ENCODE assay signal across 14 cellular contexts in genomic region chr10:72038458-72039001, GRCh38. TPM values are rescaled to one million over a fixed set of nuclear protein-coding genes. Genes with fewer than 3 reads are reported as not detected.
DNase-seq lines count a peak whose midpoint lies in the region; ATAC-seq, FAIRE-seq and TF ChIP-seq lines count a peak whose summit lies in the region.
"Had no signal": no experiment of that assay in that cellular context is flagged by ENCODE, and none has a peak within 500 bp of the region (broad histone marks: within the 10 kb centered on the region; RNA-seq: fewer than 3 reads in every experiment).

No MANE protein-coding gene starts in this region.

- no peak overlapping the region for H3K4me3 Mint-ChIP-seq in astrocyte (ENCODE audit: unreplicated experiment)
- H3K4me3 Mint-ChIP-seq: activated CD4-positive, alpha-beta T cell treated with anti-CD3 and anti-CD28 coated beads for 36 hours; nephron had no signal

- 53 to 59% methylated on average over 13 of the region's 13 CpGs for WGBS in tibial nerve, 2 donors

- no peak for TF ChIP-seq POLR2A in HCT116 (IDR thresholded peaks at IDR 0.05; ENCODE audit: borderline replicate concordance, extremely low read depth, insufficient read depth, insufficient read length)
- TF ChIP-seq POLR2A in tibial nerve (IDR thresholded peaks at IDR 0.05): no peak

- peak; percentile 46; the same call in 1 of the 2 replicates for ATAC-seq in HCT116
- ATAC-seq: activated CD4-positive, alpha-beta T cell treated with anti-CD3 and anti-CD28 coated beads for 36 hours had no signal

- peak overlapping the region; percentile 35 for H2AFZ ChIP-seq in HCT116 (ENCODE audit: low read depth, low read length, poor library complexity, severe bottlenecking)
- no peak overlapping the region for H2AFZ ChIP-seq in astrocyte (ENCODE audit: low read depth, low read length)

- intact Hi-C loops in HCT116 (cut with micrococcal nuclease): no loop called here

- FAIRE-seq in astrocyte (lab: Jason Lieb, UNC): no peak

- H3K27ac ChIP-seq in HCT116 (ENCODE audit: low read depth, low read length) (no peak overlapping the region), astrocyte (ENCODE audit: low read depth, low read length) (no peak overlapping the region), substantia nigra (ENCODE audit: low read depth, low read length, poor library complexity, severe bottlenecking) (peak overlapping the region; percentile 21), tibial nerve (peak overlapping the region in 2 of 4 donors; percentile 30 to 36)

- H3K36me3 ChIP-seq in HCT116 (ENCODE audit: control insufficient read depth in 1 of 2, insufficient read depth in 2 of 2, low read length in 2 of 2): no peaks in the 10 kb centered on the region
- no peaks in the 10 kb centered on the region for H3K36me3 ChIP-seq in astrocyte (ENCODE audit: insufficient read depth, low read length)
- no peaks in the 10 kb centered on the region for H3K36me3 ChIP-seq in tibial nerve
- H3K36me3 ChIP-seq: HAP-1 had no signal

- H3K9me3 Mint-ChIP-seq in astrocyte (ENCODE audit: unreplicated experiment): no peaks in the 10 kb centered on the region
- H3K9me3 Mint-ChIP-seq: nephron had no signal

- no peaks in the 10 kb centered on the region for H3K9me2 ChIP-seq in HCT116 (ENCODE audit: insufficient read depth)

- H3K27ac Mint-ChIP-seq in astrocyte (ENCODE audit: unreplicated experiment): peak overlapping the region; percentile 84
- H3K27ac Mint-ChIP-seq: activated CD4-positive, alpha-beta T cell treated with anti-CD3 and anti-CD28 coated beads for 36 hours had no signal

- H3K79me2 ChIP-seq in HCT116 (ENCODE audit: insufficient read depth, low read length) (no peaks in the 10 kb centered on the region), astrocyte (ENCODE audit: insufficient read depth, low read length) (no peaks in the 10 kb centered on the region)

- H3K4me1 Mint-ChIP-seq in astrocyte (ENCODE audit: low read depth, unreplicated experiment): peaks cover 29% of the 10 kb centered on the region
- H3K4me1 Mint-ChIP-seq: activated CD4-positive, alpha-beta T cell treated with anti-CD3 and anti-CD28 coated beads for 36 hours had no signal

- no peak for DNase-seq in HCT116 (ENCODE audit: low read depth, low spot score)
- DNase-seq in astrocyte (ENCODE audit: low read depth): peak; percentile 27
- DNase-seq in islet precursor cell: peak; percentile 87
- DNase-seq in substantia nigra (lab: John Stamatoyannopoulos, UW): no peak
- DNase-seq in tibial nerve (ENCODE audit: low spot score in 2 of 2): no peak
- DNase-seq in activated CD4-positive, alpha-beta T cell treated with anti-CD3 and anti-CD28 coated beads for 4 hours: no peak
- DNase-seq in SHP77 treated with DMSO at 0.1 percent for 48 hours (lab: John Stamatoyannopoulos, UW): no peak
- DNase-seq: activated CD4-positive, alpha-beta T cell treated with anti-CD3 and anti-CD28 coated beads for 36 hours; activated T-cell treated with anti-CD3 and anti-CD28 coated beads, Interleukin-2, amount 50 U/mL, for 48 hours; effector CD4-positive, alpha-beta T cell; glutamatergic neuron; NCI-H1092 had no signal

- H3K4me2 ChIP-seq in HCT116 (ENCODE audit: low read length) (peak overlapping the region; percentile 23), astrocyte (ENCODE audit: low read length) (no peak overlapping the region)

- POLR2A ChIA-PET in HCT116 (lab: Charles Lee): no interaction called here

- no peaks in the 10 kb centered on the region for H3K27me3 ChIP-seq in HCT116 (ENCODE audit: insufficient read depth, low read length)
- no peaks in the 10 kb centered on the region for H3K27me3 ChIP-seq in astrocyte (ENCODE audit: insufficient read depth, low read length)
- no peaks in the 10 kb centered on the region for H3K27me3 ChIP-seq in tibial nerve

- H3K4me3 ChIP-seq in HCT116 (replicated peaks in 1 of 2; ENCODE audit: low read depth in 1 of 2, low read length in 2 of 2) (no peak overlapping the region), astrocyte (ENCODE audit: insufficient read depth, low read depth, low read length) (no peak overlapping the region), tibial nerve (no peak overlapping the region)
- H3K4me3 ChIP-seq: HAP-1 had no signal

- H3K27me3 Mint-ChIP-seq in astrocyte (ENCODE audit: low read depth, unreplicated experiment): no peaks in the 10 kb centered on the region
- H3K27me3 Mint-ChIP-seq: activated CD4-positive, alpha-beta T cell treated with anti-CD3 and anti-CD28 coated beads for 36 hours had no signal

- TF ChIP-seq CTCF in HCT116 (IDR thresholded peaks at IDR 0.05 in 2 of 3, conservative IDR thresholded peaks at IDR 0.05 in 1 of 3; ENCODE audit: borderline replicate concordance in 1 of 3, insufficient read depth in 1 of 3, low read depth in 2 of 3, low read length in 2 of 3) (no peak), astrocyte (IDR thresholded peaks at IDR 0.05; ENCODE audit: insufficient read depth, low read depth, low read length) (no peak), tibial nerve (IDR thresholded peaks at IDR 0.05) (no peak)

- BruUV-seq in HCT116 (replicated peaks; lab: Mats Ljungman, UMichigan): no TSS peak

- H3K4me1 ChIP-seq in HCT116 (ENCODE audit: control insufficient read depth in 1 of 2, insufficient read depth in 2 of 2, low read length in 2 of 2) (peaks cover 0 to 13% of the 10 kb centered on the region in 2 experiments; a peak in 2 of 4 replicates), astrocyte (ENCODE audit: insufficient read depth, low read length) (peaks cover 2% of the 10 kb centered on the region), tibial nerve (peaks cover 0 to 25% (median 0%) of the 10 kb centered on the region in 4 donors)
- H3K4me1 ChIP-seq: HAP-1 had no signal

- no peak overlapping the region for H3K9ac ChIP-seq in HCT116 (ENCODE audit: low read length)
- no peak overlapping the region for H3K9ac ChIP-seq in astrocyte (ENCODE audit: low read length)

- RAD21 ChIA-PET in HCT116 (lab: Charles Lee; ENCODE audit: low non-redundant PET in 1 of 2, low total read pairs in 2 of 2, uncharacterized antibody in 2 of 2, unreplicated experiment in 2 of 2): no interaction called here

- H4K20me1 ChIP-seq in HCT116 (ENCODE audit: insufficient read depth) (no peaks in the 10 kb centered on the region), astrocyte (ENCODE audit: insufficient read depth, low read length) (no peaks in the 10 kb centered on the region)

- H3K9me3 ChIP-seq in HCT116 (ENCODE audit: control insufficient read depth in 1 of 2, insufficient read depth in 1 of 2, low read depth in 1 of 2, low read length in 2 of 2): no peaks in the 10 kb centered on the region
- no peaks in the 10 kb centered on the region for H3K9me3 ChIP-seq in astrocyte (ENCODE audit: insufficient read depth, low read depth, low read length)
- H3K9me3 ChIP-seq in tibial nerve: no peaks in the 10 kb centered on the region
- H3K9me3 ChIP-seq: HAP-1 had no signal

- TF ChIP-seq EP300 in tibial nerve (IDR thresholded peaks at IDR 0.05): no peak

- CTCF ChIA-PET in HCT116 (lab: Charles Lee): interaction anchor here (0.6 to 3.6 kb wide), 2 partner anchors 10 to 142 kb away, joined by 3 to 22 read pairs; no protein-coding TSS in a partner anchor

- TF ChIP-seq RAD21 in HCT116 (IDR thresholded peaks at IDR 0.05; ENCODE audit: low read depth): no peak

- no peaks in the 10 kb centered on the region for H3K36me3 Mint-ChIP-seq in astrocyte (ENCODE audit: low read depth, unreplicated experiment)

TF ChIP-seq in HCT116, 20 proteins besides CTCF, POLR2A, EP300 and RAD21 (continues in another document):
- no peak for TF ChIP-seq SRF (IDR thresholded peaks at IDR 0.05; ENCODE audit: low read depth)
- no peak for TF ChIP-seq MAX (IDR thresholded peaks at IDR 0.05)
- no peak for TF ChIP-seq JUND (IDR thresholded peaks at IDR 0.05)
- TF ChIP-seq ELF1 (IDR thresholded peaks at IDR 0.05; ENCODE audit: borderline replicate concordance, low read depth): no peak
- no peak for TF ChIP-seq EZH2phosphoT487 (IDR thresholded peaks at IDR 0.05; ENCODE audit: borderline replicate concordance)
- TF ChIP-seq CBX3 (IDR thresholded peaks at IDR 0.05; ENCODE audit: low read depth): no peak
- no peak for TF ChIP-seq POLR2AphosphoS5 (IDR thresholded peaks at IDR 0.05; ENCODE audit: low read depth, low read length)
- no peak; the same call in 1 of the 2 replicates for TF ChIP-seq EGR1 (IDR thresholded peaks at IDR 0.05; ENCODE audit: low read depth)
- TF ChIP-seq ATF3 (IDR thresholded peaks at IDR 0.05): no peak
- TF ChIP-seq SIN3A (IDR thresholded peaks at IDR 0.05; ENCODE audit: low read depth): no peak
- TF ChIP-seq, protein P1, sequence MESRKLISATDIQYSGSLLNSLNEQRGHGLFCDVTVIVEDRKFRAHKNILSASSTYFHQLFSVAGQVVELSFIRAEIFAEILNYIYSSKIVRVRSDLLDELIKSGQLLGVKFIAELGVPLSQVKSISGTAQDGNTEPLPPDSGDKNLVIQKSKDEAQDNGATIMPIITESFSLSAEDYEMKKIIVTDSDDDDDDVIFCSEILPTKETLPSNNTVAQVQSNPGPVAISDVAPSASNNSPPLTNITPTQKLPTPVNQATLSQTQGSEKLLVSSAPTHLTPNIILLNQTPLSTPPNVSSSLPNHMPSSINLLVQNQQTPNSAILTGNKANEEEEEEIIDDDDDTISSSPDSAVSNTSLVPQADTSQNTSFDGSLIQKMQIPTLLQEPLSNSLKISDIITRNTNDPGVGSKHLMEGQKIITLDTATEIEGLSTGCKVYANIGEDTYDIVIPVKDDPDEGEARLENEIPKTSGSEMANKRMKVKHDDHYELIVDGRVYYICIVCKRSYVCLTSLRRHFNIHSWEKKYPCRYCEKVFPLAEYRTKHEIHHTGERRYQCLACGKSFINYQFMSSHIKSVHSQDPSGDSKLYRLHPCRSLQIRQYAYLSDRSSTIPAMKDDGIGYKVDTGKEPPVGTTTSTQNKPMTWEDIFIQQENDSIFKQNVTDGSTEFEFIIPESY (IDR thresholded peaks at IDR 0.05; ENCODE audit: extremely low read depth, insufficient replicate concordance, low read length): no peak
- no peak for TF ChIP-seq CEBPB (IDR thresholded peaks at IDR 0.05; ENCODE audit: low read depth)
- no peak for TF ChIP-seq ZNF274 (IDR thresholded peaks at IDR 0.05; ENCODE audit: low read depth, low read length)
- no peak for TF ChIP-seq ZFX (IDR thresholded peaks at IDR 0.05)
- no peak for TF ChIP-seq YY1 (IDR thresholded peaks at IDR 0.05; ENCODE audit: extremely low read depth, insufficient replicate concordance, low read depth, low read length)

RNA-seq across cellular contexts. Expression of gene SPOCK2, which starts 49.8 kb away (rescaled TPM):
- total RNA-seq in HCT116 (2021; ENCODE audit: unreplicated experiment) (1.1 TPM), astrocyte (0.89 and 1.4 TPM in 2 replicates), tibial nerve (1 to 10 TPM; 2.1 to 9.9 (median 5.0) TPM)
- polyA plus RNA-seq in HCT116 (2012): 0.25 and 0.57 TPM in 2 replicates

Comparison
In these comparisons a context has a peak if more than half of its experiments do, and no peak if none do; other contexts are left out.
1. DNase-seq: peak in astrocyte (single experiment) and islet precursor cell (single experiment); none in HCT116 (single experiment), substantia nigra (0 of 49), tibial nerve (0 of 2), activated CD4-positive, alpha-beta T cell treated with anti-CD3 and anti-CD28 coated beads for 4 hours (0 of 2) and SHP77 treated with DMSO at 0.1 percent for 48 hours (single experiment).